8 cellular contexts compared by ENCODE assay signal in genomic region chr9:89405832-89406231, GRCh38.
A peak's percentile ranks its signal among the peaks of the same experiment; 100 is the strongest.
DNase-seq lines count a peak whose midpoint lies in the region; ATAC-seq lines count a peak whose summit lies in the region.

No MANE protein-coding gene starts in this region.

- no peaks in the 10 kb centered on the region for H3K27me3 ChIP-seq in CD4-positive, CD25-positive, alpha-beta regulatory T cell (ENCODE audit: control insufficient read depth, insufficient read depth, low read length)

- peak overlapping the region; percentile 13 for H3K4me3 ChIP-seq in CD4-positive, CD25-positive, alpha-beta regulatory T cell (ENCODE audit: low read depth, low read length)

- intact Hi-C loops in Right ventricle myocardium superior (cut with DNase I): no loop called here

- H3K9me3 Mint-ChIP-seq in CD4-positive, CD25-positive, alpha-beta regulatory T cell: peaks cover 0 to 5% (median 3%) of the 10 kb centered on the region in 7 donors

- peak overlapping the region; percentile 89 to 99 (median 91) for H3K27ac Mint-ChIP-seq in CD4-positive, CD25-positive, alpha-beta regulatory T cell

- peaks cover 27 to 65% (median 49%) of the 10 kb centered on the region in 4 donors for H3K4me1 Mint-ChIP-seq in CD4-positive, CD25-positive, alpha-beta regulatory T cell

- H3K27me3 Mint-ChIP-seq in CD4-positive, CD25-positive, alpha-beta regulatory T cell: no peaks in the 10 kb centered on the region

- ATAC-seq in CD4-positive, CD25-positive, alpha-beta regulatory T cell (ENCODE audit: low read depth in 2 of 2): no peak
- ATAC-seq in GM19372 (IDR thresholded peaks at IDR 0.05; ENCODE audit: low read depth, unreplicated experiment) (peak; percentile 60), HG03432 (IDR thresholded peaks at IDR 0.05; ENCODE audit: unreplicated experiment) (peak; percentile 60), Right ventricle myocardium superior (ENCODE audit: poor library complexity) (peak; percentile 58), GM19328 (IDR thresholded peaks at IDR 0.05; ENCODE audit: unreplicated experiment) (no peak)

- H3K4me3 Mint-ChIP-seq in CD4-positive, CD25-positive, alpha-beta regulatory T cell: peak overlapping the region in 2 of 4 donors; percentile 39 to 64

- H3K9me3 ChIP-seq in CD4-positive, CD25-positive, alpha-beta regulatory T cell (ENCODE audit: control insufficient read depth in 2 of 2, low read length in 2 of 2): no peaks in the 10 kb centered on the region

- H3K36me3 ChIP-seq in CD4-positive, CD25-positive, alpha-beta regulatory T cell (ENCODE audit: control insufficient read depth, insufficient read depth, low read length): peaks cover 58% of the 10 kb centered on the region

- peak in 1 of 3 donors; percentile 39 for DNase-seq in CD4-positive, CD25-positive, alpha-beta regulatory T cell
- DNase-seq in Right ventricle myocardium superior: peak; percentile 73
- no peak for DNase-seq in dedifferentiated amniotic fluid mesenchymal stem cell (ENCODE audit: extremely low spot score)
- no peak for DNase-seq in GM19240 (ENCODE audit: insufficient read length, low spot score)
- DNase-seq in HK-2 (ENCODE audit: unreplicated experiment): no peak

- H3K4me1 ChIP-seq in CD4-positive, CD25-positive, alpha-beta regulatory T cell (ENCODE audit: control insufficient read depth, insufficient read depth, low read length, poor library complexity, severe bottlenecking): peaks cover 51% of the 10 kb centered on the region

- peaks cover 44% of the 10 kb centered on the region for H3K36me3 Mint-ChIP-seq in CD4-positive, CD25-positive, alpha-beta regulatory T cell

- H3K27ac ChIP-seq in CD4-positive, CD25-positive, alpha-beta regulatory T cell (ENCODE audit: insufficient read depth, low read length, poor library complexity, severe bottlenecking): peak overlapping the region; percentile 53

Comparison
In these comparisons a context has a peak if more than half of its experiments do, and no peak if none do; other contexts are left out.
1. ATAC-seq: peak in GM19372 (single experiment), HG03432 (single experiment) and Right ventricle myocardium superior (single experiment); none in CD4-positive, CD25-positive, alpha-beta regulatory T cell (0 of 2) and GM19328 (single experiment).